Comparison of ENCODE assay signal across 22 cellular contexts in the genomic region with DNA sequence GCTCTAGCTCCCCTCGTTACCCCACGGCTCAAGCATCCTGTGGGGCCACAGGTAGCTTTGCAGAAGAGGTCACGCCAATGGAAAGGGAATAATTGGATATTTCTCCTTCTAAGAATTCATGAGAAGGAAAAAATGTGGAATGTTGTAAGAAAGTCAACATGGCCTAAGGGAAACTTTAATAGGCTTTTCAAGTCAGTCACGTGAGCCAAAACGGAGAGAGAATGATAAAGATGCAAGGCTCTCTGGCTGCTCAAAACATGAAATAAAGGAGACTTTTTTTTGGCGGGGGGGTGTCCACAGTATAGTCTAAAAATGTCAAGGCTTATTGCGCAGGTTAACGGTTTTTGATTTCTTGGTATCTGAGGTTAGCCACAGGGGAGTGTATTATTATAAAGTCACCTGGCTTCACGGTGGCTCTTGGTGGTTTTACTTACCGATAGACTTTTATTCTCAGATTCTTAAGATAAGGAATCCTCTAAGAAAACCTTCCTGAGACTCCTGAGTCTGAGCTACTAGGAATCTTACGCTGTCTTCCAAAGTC.
DNase-seq lines count a peak whose midpoint lies in the region; ATAC-seq and TF ChIP-seq lines count a peak whose summit lies in the region.
"Had no signal": no experiment of that assay in that cellular context is flagged by ENCODE, and none has a peak within 500 bp of the region (broad histone marks: within the 10 kb centered on the region; RNA-seq: fewer than 3 reads in every experiment).

No MANE protein-coding gene starts in this region.

- H3K27ac Mint-ChIP-seq in HFFc6 (no peak overlapping the region), CD14-positive monocyte (peak overlapping the region in 1 of 7 donors; percentile 16)
- no peak overlapping the region for H3K27ac Mint-ChIP-seq in activated CD8-positive, alpha-beta T cell treated with anti-CD3 and anti-CD28 coated beads for 36 hours
- H3K27ac Mint-ChIP-seq: CD8-positive, alpha-beta T cell had no signal

- intact Hi-C loops in activated CD8-positive, alpha-beta T cell treated with anti-CD3 and anti-CD28 coated beads for 36 hours (cut with micrococcal nuclease) = no loop called here
- intact Hi-C loops in CD14-positive monocyte (cut with micrococcal nuclease) = no loop called here

- H3K9me3 ChIP-seq in SK-N-MC (ENCODE audit: low read depth, low read length) = no peaks in the 10 kb centered on the region

- no peak overlapping the region; the same call in 1 of the 2 replicates for H3K4me3 ChIP-seq in SK-N-MC

- H3K27me3 Mint-ChIP-seq in HFFc6 (ENCODE audit: insufficient read depth) (peaks cover 3% of the 10 kb centered on the region; the same call in 1 of the 2 replicates), CD14-positive monocyte (ENCODE audit: low read depth in 3 of 3) (peaks cover 2 to 3% (median 2%) of the 10 kb centered on the region in 3 donors)
- peaks cover 15% of the 10 kb centered on the region for H3K27me3 Mint-ChIP-seq in activated CD8-positive, alpha-beta T cell treated with anti-CD3 and anti-CD28 coated beads for 36 hours

- no peak for ATAC-seq in activated CD8-positive, alpha-beta T cell treated with anti-CD3 and anti-CD28 coated beads for 36 hours
- ATAC-seq in HG02610 (IDR thresholded peaks at IDR 0.05; ENCODE audit: unreplicated experiment) (no peak), foreskin keratinocyte (no peak)
- ATAC-seq: CD8-positive, alpha-beta T cell; HCT116 had no signal

- H3K4me1 Mint-ChIP-seq in HFFc6 (ENCODE audit: low read depth) (peaks cover 12% of the 10 kb centered on the region), CD14-positive monocyte (no peaks in the 10 kb centered on the region)
- peaks cover 11% of the 10 kb centered on the region for H3K4me1 Mint-ChIP-seq in activated CD8-positive, alpha-beta T cell treated with anti-CD3 and anti-CD28 coated beads for 36 hours (ENCODE audit: low read depth)

- no peak overlapping the region for H3K4me3 Mint-ChIP-seq in HFFc6
- no peak overlapping the region for H3K4me3 Mint-ChIP-seq in activated CD8-positive, alpha-beta T cell treated with anti-CD3 and anti-CD28 coated beads for 36 hours
- no peak overlapping the region for H3K4me3 Mint-ChIP-seq in CD14-positive monocyte
- H3K4me3 Mint-ChIP-seq: CD8-positive, alpha-beta T cell had no signal

- no peaks in the 10 kb centered on the region for H3K36me3 Mint-ChIP-seq in HFFc6 (ENCODE audit: low read depth)
- no peaks in the 10 kb centered on the region for H3K36me3 Mint-ChIP-seq in activated CD8-positive, alpha-beta T cell treated with anti-CD3 and anti-CD28 coated beads for 36 hours (ENCODE audit: low read depth)
- H3K36me3 Mint-ChIP-seq in CD14-positive monocyte = no peaks in the 10 kb centered on the region
- H3K36me3 Mint-ChIP-seq: CD8-positive, alpha-beta T cell had no signal

- CTCF ChIA-PET in activated CD8-positive, alpha-beta T cell treated with anti-CD3 and anti-CD28 coated beads for 36 hours (lab: Charles Lee) = no interaction called here

- H3K4me1 ChIP-seq in foreskin keratinocyte = no peaks in the 10 kb centered on the region

- DNase-seq in HFFc6 (peak; percentile 15), SK-N-MC (ENCODE audit: low read depth, low spot score) (peak; percentile 22), fibroblast of peridontal ligament (ENCODE audit: extremely low read depth) (peak; percentile 8), renal cortical epithelial cell (ENCODE audit: low read depth) (peak; percentile 34), CD14-positive monocyte (ENCODE audit: low spot score) (no peak), foreskin keratinocyte (no peak)
- DNase-seq in activated CD8-positive, alpha-beta T cell treated with anti-CD3 and anti-CD28 coated beads for 36 hours = no peak
- DNase-seq: C1 segment of cervical spinal cord; CD8-positive, alpha-beta T cell; DMS 273 treated with DMSO at 0.1 percent for 48 hours; DMS79; KG1; NCI-H1048; NCI-H1417 treated with DMSO at 0.1 percent for 48 hours; NCI-H1694 treated with DMSO at 0.1 percent for 48 hours; NCI-H2081; NCI-H2227 treated with DMSO at 0.1 percent for 48 hours; NCI-H526 treated with DMSO at 0.1 percent for 48 hours; SHP77 had no signal

- H3K27ac ChIP-seq in SK-N-MC = no peak overlapping the region; the same call in 1 of the 2 replicates
- no peak overlapping the region for H3K27ac ChIP-seq in foreskin keratinocyte
- H3K27ac ChIP-seq: RWPE1 had no signal

- POLR2A ChIA-PET in activated CD8-positive, alpha-beta T cell treated with anti-CD3 and anti-CD28 coated beads for 36 hours (lab: Charles Lee) = no interaction called here

- H3K27me3 ChIP-seq in foreskin keratinocyte = peaks cover 20% of the 10 kb centered on the region

- TF ChIP-seq CTCF in HFFc6 (IDR thresholded peaks at IDR 0.05) (no peak), CD14-positive monocyte (IDR thresholded peaks at IDR 0.05) (no peak), foreskin keratinocyte (conservative IDR thresholded peaks at IDR 0.05) (no peak)
- no peak for TF ChIP-seq CTCF in activated CD8-positive, alpha-beta T cell treated with anti-CD3 and anti-CD28 coated beads for 36 hours (IDR thresholded peaks at IDR 0.05)

- H3K36me3 ChIP-seq in SK-N-MC (ENCODE audit: insufficient read depth, low read length) = no peaks in the 10 kb centered on the region

- H3K9ac ChIP-seq in SK-N-MC (ENCODE audit: insufficient read length) = no peak overlapping the region

- H3K9me3 Mint-ChIP-seq in HFFc6 (no peaks in the 10 kb centered on the region), CD14-positive monocyte (peaks cover 0 to 7% (median 0%) of the 10 kb centered on the region in 7 donors)
- H3K9me3 Mint-ChIP-seq in activated CD8-positive, alpha-beta T cell treated with anti-CD3 and anti-CD28 coated beads for 36 hours = no peaks in the 10 kb centered on the region
- H3K9me3 Mint-ChIP-seq: CD8-positive, alpha-beta T cell had no signal

Comparison
In these comparisons a context has a peak if more than half of its experiments do, and no peak if none do; other contexts are left out.
1. DNase-seq: peak in HFFc6 (single experiment), SK-N-MC (single experiment), fibroblast of peridontal ligament (single experiment) and renal cortical epithelial cell (single experiment); none in activated CD8-positive, alpha-beta T cell treated with anti-CD3 and anti-CD28 coated beads for 36 hours (single experiment), CD14-positive monocyte (single experiment) and foreskin keratinocyte (0 of 2).